ENCODE assay signal across 26 cellular contexts in genomic region chr5:13606051-13606450, GRCh38.
DNase-seq lines count a peak whose midpoint lies in the region; ATAC-seq, FAIRE-seq and TF ChIP-seq lines count a peak whose summit lies in the region.
"Had no signal": no experiment of that assay in that cellular context is flagged by ENCODE, and none has a peak within 500 bp of the region (broad histone marks: within the 10 kb centered on the region; RNA-seq: fewer than 3 reads in every experiment).

No MANE protein-coding gene starts in this region.

- no peak overlapping the region for H3K4me3 ChIP-seq in PC-9
- H3K4me3 ChIP-seq in mucosa of descending colon, result no peak overlapping the region
- H3K4me3 ChIP-seq in A673 (ENCODE audit: low read depth, low read length, poor library complexity, severe bottlenecking), result no peak overlapping the region
- H3K4me3 ChIP-seq: adrenal gland; BLaER1 treated with 17β-estradiol and CSF1 and Interleukin-3, amounts not matched to agents 10 nM and 100 nM; coronary artery; heart left ventricle had no signal

- H2AFZ ChIP-seq in PC-9, result no peak overlapping the region

- TF ChIP-seq CTCF in PC-9 (conservative IDR thresholded peaks at IDR 0.05) (no peak), mucosa of descending colon (IDR thresholded peaks at IDR 0.05) (no peak), A673 (conservative IDR thresholded peaks at IDR 0.05; ENCODE audit: low read depth, low read length) (no peak)

- H3K4me1 ChIP-seq in PC-9 (replicated peaks; ENCODE audit: insufficient read depth) (peaks cover 20% of the 10 kb centered on the region; the same call in 1 of the 2 replicates), mucosa of descending colon (ENCODE audit: low read depth) (no peaks in the 10 kb centered on the region), A673 (ENCODE audit: insufficient read depth, low read length, poor library complexity, severe bottlenecking) (no peaks in the 10 kb centered on the region)
- H3K4me1 ChIP-seq: adrenal gland; BLaER1 treated with 17β-estradiol and CSF1 and Interleukin-3, amounts not matched to agents 10 nM and 100 nM; heart left ventricle had no signal

- H4K20me1 ChIP-seq in PC-9 (ENCODE audit: insufficient read depth), result no peaks in the 10 kb centered on the region
- H4K20me1 ChIP-seq: BLaER1 treated with 17β-estradiol and CSF1 and Interleukin-3, amounts not matched to agents 10 nM and 100 nM had no signal

- H3K36me3 ChIP-seq in PC-9 (ENCODE audit: low read depth) (no peaks in the 10 kb centered on the region), mucosa of descending colon (ENCODE audit: low read depth) (no peaks in the 10 kb centered on the region), A673 (ENCODE audit: insufficient read depth, low read length, poor library complexity, severe bottlenecking) (no peaks in the 10 kb centered on the region)
- H3K36me3 ChIP-seq: adrenal gland; BLaER1 treated with 17β-estradiol and CSF1 and Interleukin-3, amounts not matched to agents 10 nM and 100 nM; heart left ventricle had no signal

- H3F3A ChIP-seq in PC-9 (ENCODE audit: insufficient read depth, low read depth), result peaks cover 8% of the 10 kb centered on the region; the same call in 1 of the 2 replicates

- H3K4me2 ChIP-seq in PC-9, result peak overlapping the region; percentile 30
- H3K4me2 ChIP-seq: BLaER1 treated with 17β-estradiol and CSF1 and Interleukin-3, amounts not matched to agents 10 nM and 100 nM had no signal

- H3K9me3 ChIP-seq in PC-9 (ENCODE audit: insufficient read depth, low read depth), result peaks cover 10% of the 10 kb centered on the region; the same call in 1 of the 2 replicates
- H3K9me3 ChIP-seq in mucosa of descending colon, result no peaks in the 10 kb centered on the region
- H3K9me3 ChIP-seq in A673 (ENCODE audit: low read depth, low read length, poor library complexity, severe bottlenecking), result no peaks in the 10 kb centered on the region
- H3K9me3 ChIP-seq: adrenal gland; BLaER1 treated with 17β-estradiol and CSF1 and Interleukin-3, amounts not matched to agents 10 nM and 100 nM; heart left ventricle had no signal

- DNase-seq in A172 (ENCODE audit: low spot score) (peak; percentile 39), H54 (ENCODE audit: insufficient read length, low spot score) (peak; percentile 12), PC-9 (peak in 1 of 2 experiments; percentile 95), mucosa of descending colon (no peak), A673 (ENCODE audit: low spot score) (no peak)
- no peak for DNase-seq in activated CD8-positive, alpha-beta memory T cell treated with anti-CD3 and anti-CD28 coated beads, Interleukin-2, amount 50 U/mL, for 4 hours
- DNase-seq: ACHN; activated CD8-positive, alpha-beta T cell treated with anti-CD3 and anti-CD28 coated beads, Interleukin-2, amount 10 ng/mL, durations not matched to agents 7 days and 5 days; activated gamma-delta T cell treated with Interleukin-2 at 50 U/mL for 16 hours; activated T-cell treated with anti-CD3 and anti-CD28 coated beads, Interleukin-2, amount 50 U/mL, for 1 hour; adrenal gland; endodermal cell; heart left ventricle; Karpas-422; left ventricle myocardium superior; NCI-H1092 treated with DMSO at 0.1 percent for 48 hours; NCI-H1930; NCI-H446 treated with DMSO at 0.1 percent for 48 hours; posterior cingulate gyrus; SHP77 had no signal

- intact Hi-C loops in PC-9 (cut with micrococcal nuclease; ENCODE audit: unreplicated experiment), result loop anchor here (1.0 kb wide), 1 partner anchor 15 kb away; no protein-coding TSS in a partner anchor
- intact Hi-C loops in mucosa of descending colon (cut with DNase I, micrococcal nuclease), result no loop called here
- intact Hi-C loops in A673 (cut with micrococcal nuclease; ENCODE audit: unreplicated experiment), result no loop called here

- no peaks in the 10 kb centered on the region for H3K27me3 ChIP-seq in PC-9 (ENCODE audit: insufficient read depth, low read depth)
- no peaks in the 10 kb centered on the region for H3K27me3 ChIP-seq in A673 (replicated peaks; ENCODE audit: insufficient read depth, low read depth, low read length, poor library complexity)
- H3K27me3 ChIP-seq: adrenal gland; BLaER1 treated with 17β-estradiol and CSF1 and Interleukin-3, amounts not matched to agents 10 nM and 100 nM; heart left ventricle had no signal

- FAIRE-seq in H54 (lab: Jason Lieb, UNC), result no peak
- FAIRE-seq: H1 had no signal

- H3K27ac ChIP-seq in PC-9, result peak overlapping the region; percentile 60
- H3K27ac ChIP-seq in A673 (ENCODE audit: low read depth, low read length, poor library complexity, severe bottlenecking), result no peak overlapping the region
- H3K27ac ChIP-seq: adrenal gland; BLaER1 treated with 17β-estradiol and CSF1 and Interleukin-3, amounts not matched to agents 10 nM and 100 nM; coronary artery; heart left ventricle had no signal

- CTCF ChIA-PET in PC-9 (lab: Charles Lee) (no interaction called here), A673 (lab: Charles Lee) (no interaction called here)

- POLR2A ChIA-PET in PC-9 (lab: Charles Lee; ENCODE audit: unreplicated experiment), result no interaction called here
- POLR2A ChIA-PET in A673 (lab: Charles Lee; ENCODE audit: low non-redundant PET), result no interaction called here

- BruUV-seq in PC-9 (replicated peaks; lab: Mats Ljungman, UMichigan) (no TSS peak), A673 (replicated peaks; lab: Mats Ljungman, UMichigan) (no TSS peak)

- TF ChIP-seq POLR2A in H54 (IDR thresholded peaks at IDR 0.05; ENCODE audit: low read depth, low read length), result no peak

- H3K79me2 ChIP-seq in PC-9 (ENCODE audit: low read depth), result no peaks in the 10 kb centered on the region

- no peaks in the 10 kb centered on the region for H3K9me2 ChIP-seq in PC-9 (ENCODE audit: insufficient read depth)

- ATAC-seq in esophagus mucosa, result peak; percentile 95
- ATAC-seq in GM18867 (IDR thresholded peaks at IDR 0.05; ENCODE audit: unreplicated experiment), result no peak
- no peak for ATAC-seq in mucosa of descending colon
- ATAC-seq: activated CD4-positive, CD25-positive, alpha-beta regulatory T cell treated with anti-CD3 and anti-CD28 coated beads, Interleukin-2, amount 50 U/mL, for 24 hours; activated CD8-positive, alpha-beta T cell treated with anti-CD3 and anti-CD28 coated beads, Interleukin-2, amount 10 ng/mL, durations not matched to agents 7 days and 5 days; heart left ventricle; left ventricle myocardium superior had no signal

Comparison
In these comparisons a context has a peak if more than half of its experiments do, and no peak if none do; other contexts are left out.
1. DNase-seq: peak in A172 (single experiment) and H54 (single experiment); none in mucosa of descending colon (0 of 3), A673 (single experiment) and activated CD8-positive, alpha-beta memory T cell treated with anti-CD3 and anti-CD28 coated beads, Interleukin-2, amount 50 U/mL, for 4 hours (single experiment).